Comparison of ENCODE assay signal across 2 cellular contexts in the genomic region with DNA sequence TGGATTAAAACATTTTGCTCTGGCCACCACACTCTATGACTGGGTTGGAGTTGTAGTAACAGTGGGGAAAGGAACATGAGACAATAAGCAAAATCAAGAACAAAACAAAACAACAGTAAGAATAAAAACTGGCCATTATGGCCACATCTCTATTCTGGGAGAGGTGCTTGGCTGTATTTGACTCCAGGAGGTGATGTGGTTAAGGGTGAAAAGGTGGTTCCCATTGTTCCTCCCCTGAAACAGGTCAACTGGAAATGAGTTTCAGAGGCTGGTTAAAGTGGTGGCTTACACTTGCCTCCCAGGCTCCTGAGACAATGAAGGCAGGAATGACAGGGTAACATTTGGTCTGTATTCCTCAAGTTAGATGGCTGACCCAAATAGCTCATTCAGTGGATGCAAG.
TF ChIP-seq lines count a peak whose summit lies in the region.

No MANE protein-coding gene starts in this region.

TF ChIP-seq in GM23338, 12 proteins besides CTCF, POLR2A, EP300 and RAD21 (continued from another document):
- TF ChIP-seq, protein P1, sequence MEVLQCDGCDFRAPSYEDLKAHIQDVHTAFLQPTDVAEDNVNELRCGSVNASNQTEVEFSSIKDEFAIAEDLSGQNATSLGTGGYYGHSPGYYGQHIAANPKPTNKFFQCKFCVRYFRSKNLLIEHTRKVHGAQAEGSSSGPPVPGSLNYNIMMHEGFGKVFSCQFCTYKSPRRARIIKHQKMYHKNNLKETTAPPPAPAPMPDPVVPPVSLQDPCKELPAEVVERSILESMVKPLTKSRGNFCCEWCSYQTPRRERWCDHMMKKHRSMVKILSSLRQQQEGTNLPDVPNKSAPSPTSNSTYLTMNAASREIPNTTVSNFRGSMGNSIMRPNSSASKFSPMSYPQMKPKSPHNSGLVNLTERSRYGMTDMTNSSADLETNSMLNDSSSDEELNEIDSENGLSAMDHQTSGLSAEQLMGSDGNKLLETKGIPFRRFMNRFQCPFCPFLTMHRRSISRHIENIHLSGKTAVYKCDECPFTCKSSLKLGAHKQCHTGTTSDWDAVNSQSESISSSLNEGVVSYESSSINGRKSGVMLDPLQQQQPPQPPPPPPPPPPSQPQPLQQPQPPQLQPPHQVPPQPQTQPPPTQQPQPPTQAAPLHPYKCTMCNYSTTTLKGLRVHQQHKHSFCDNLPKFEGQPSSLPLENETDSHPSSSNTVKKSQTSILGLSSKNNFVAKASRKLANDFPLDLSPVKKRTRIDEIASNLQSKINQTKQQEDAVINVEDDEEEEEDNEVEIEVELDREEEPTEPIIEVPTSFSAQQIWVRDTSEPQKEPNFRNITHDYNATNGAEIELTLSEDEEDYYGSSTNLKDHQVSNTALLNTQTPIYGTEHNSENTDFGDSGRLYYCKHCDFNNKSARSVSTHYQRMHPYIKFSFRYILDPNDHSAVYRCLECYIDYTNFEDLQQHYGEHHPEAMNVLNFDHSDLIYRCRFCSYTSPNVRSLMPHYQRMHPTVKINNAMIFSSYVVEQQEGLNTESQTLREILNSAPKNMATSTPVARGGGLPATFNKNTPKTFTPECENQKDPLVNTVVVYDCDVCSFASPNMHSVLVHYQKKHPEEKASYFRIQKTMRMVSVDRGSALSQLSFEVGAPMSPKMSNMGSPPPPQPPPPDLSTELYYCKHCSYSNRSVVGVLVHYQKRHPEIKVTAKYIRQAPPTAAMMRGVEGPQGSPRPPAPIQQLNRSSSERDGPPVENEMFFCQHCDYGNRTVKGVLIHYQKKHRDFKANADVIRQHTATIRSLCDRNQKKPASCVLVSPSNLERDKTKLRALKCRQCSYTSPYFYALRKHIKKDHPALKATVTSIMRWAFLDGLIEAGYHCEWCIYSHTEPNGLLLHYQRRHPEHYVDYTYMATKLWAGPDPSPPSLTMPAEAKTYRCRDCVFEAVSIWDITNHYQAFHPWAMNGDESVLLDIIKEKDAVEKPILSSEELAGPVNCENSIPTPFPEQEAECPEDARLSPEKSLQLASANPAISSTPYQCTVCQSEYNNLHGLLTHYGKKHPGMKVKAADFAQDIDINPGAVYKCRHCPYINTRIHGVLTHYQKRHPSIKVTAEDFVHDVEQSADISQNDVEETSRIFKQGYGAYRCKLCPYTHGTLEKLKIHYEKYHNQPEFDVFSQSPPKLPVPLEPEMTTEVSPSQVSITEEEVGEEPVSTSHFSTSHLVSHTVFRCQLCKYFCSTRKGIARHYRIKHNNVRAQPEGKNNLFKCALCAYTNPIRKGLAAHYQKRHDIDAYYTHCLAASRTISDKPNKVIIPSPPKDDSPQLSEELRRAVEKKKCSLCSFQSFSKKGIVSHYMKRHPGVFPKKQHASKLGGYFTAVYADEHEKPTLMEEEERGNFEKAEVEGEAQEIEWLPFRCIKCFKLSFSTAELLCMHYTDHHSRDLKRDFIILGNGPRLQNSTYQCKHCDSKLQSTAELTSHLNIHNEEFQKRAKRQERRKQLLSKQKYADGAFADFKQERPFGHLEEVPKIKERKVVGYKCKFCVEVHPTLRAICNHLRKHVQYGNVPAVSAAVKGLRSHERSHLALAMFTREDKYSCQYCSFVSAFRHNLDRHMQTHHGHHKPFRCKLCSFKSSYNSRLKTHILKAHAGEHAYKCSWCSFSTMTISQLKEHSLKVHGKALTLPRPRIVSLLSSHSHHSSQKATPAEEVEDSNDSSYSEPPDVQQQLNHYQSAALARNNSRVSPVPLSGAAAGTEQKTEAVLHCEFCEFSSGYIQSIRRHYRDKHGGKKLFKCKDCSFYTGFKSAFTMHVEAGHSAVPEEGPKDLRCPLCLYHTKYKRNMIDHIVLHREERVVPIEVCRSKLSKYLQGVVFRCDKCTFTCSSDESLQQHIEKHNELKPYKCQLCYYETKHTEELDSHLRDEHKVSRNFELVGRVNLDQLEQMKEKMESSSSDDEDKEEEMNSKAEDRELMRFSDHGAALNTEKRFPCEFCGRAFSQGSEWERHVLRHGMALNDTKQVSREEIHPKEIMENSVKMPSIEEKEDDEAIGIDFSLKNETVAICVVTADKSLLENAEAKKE (CRISPR knock-in tag; IDR thresholded peaks at IDR 0.05), result no peak
- TF ChIP-seq ZNF331 (CRISPR knock-in tag; IDR thresholded peaks at IDR 0.05; ENCODE audit: low read depth) (no peak), ETS1 (IDR thresholded peaks at IDR 0.05) (no peak)
TF ChIP-seq in GM23338: peak in this region for 0.

TF ChIP-seq in H1, 55 proteins besides CTCF, POLR2A, EP300 and RAD21 (continued from another document):
- TF ChIP-seq TCF12 (IDR thresholded peaks at IDR 0.05; ENCODE audit: low read depth, low read length) (no peak), ZNF274 (IDR thresholded peaks at IDR 0.05; ENCODE audit: borderline replicate concordance, extremely low read depth, low read length) (no peak), SP1 (IDR thresholded peaks at IDR 0.05; ENCODE audit: low read depth, low read length) (no peak), ASH2L (IDR thresholded peaks at IDR 0.05; ENCODE audit: low read length) (no peak)
- TF ChIP-seq, protein P2, sequence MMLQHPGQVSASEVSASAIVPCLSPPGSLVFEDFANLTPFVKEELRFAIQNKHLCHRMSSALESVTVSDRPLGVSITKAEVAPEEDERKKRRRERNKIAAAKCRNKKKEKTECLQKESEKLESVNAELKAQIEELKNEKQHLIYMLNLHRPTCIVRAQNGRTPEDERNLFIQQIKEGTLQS (IDR thresholded peaks at IDR 0.05; ENCODE audit: insufficient read depth, low read depth, low read length), result no peak
